Comparison of ENCODE assay signal across 10 cellular contexts in genomic region chr2:197256021-197256420, GRCh38. TPM values are rescaled to one million over a fixed set of nuclear protein-coding genes. Genes with fewer than 3 reads are reported as not detected.
DNase-seq lines count a peak whose midpoint lies in the region; ATAC-seq and TF ChIP-seq lines count a peak whose summit lies in the region.
"Had no signal": no experiment of that assay in that cellular context is flagged by ENCODE, and none has a peak within 500 bp of the region (broad histone marks: within the 10 kb centered on the region; RNA-seq: fewer than 3 reads in every experiment).

No MANE protein-coding gene starts in this region.

- no peaks in the 10 kb centered on the region for H3K9me3 Mint-ChIP-seq in central memory CD8-positive, alpha-beta T cell
- H3K9me3 Mint-ChIP-seq: GM23338 had no signal

- peak overlapping the region; percentile 96 for H3K27ac Mint-ChIP-seq in central memory CD8-positive, alpha-beta T cell (ENCODE audit: low read depth)
- H3K27ac Mint-ChIP-seq: GM23338 had no signal

- peaks cover 4% of the 10 kb centered on the region for H3K79me2 ChIP-seq in osteoblast (ENCODE audit: insufficient read depth, low read length)

- peak overlapping the region; percentile 86 for H2AFZ ChIP-seq in osteoblast (ENCODE audit: low read length)
- H2AFZ ChIP-seq: GM23338 had no signal

- peaks cover 14% of the 10 kb centered on the region for H3K36me3 Mint-ChIP-seq in central memory CD8-positive, alpha-beta T cell (ENCODE audit: insufficient read depth)

- H3K27me3 ChIP-seq in GM06990 (replicated peaks; ENCODE audit: control insufficient read depth, insufficient read depth, low read length) (no peaks in the 10 kb centered on the region), osteoblast (ENCODE audit: insufficient read depth, low read length) (no peaks in the 10 kb centered on the region), psoas muscle (ENCODE audit: insufficient read depth in 3 of 3, low read length in 2 of 3) (no peaks in the 10 kb centered on the region)

- no peak for ATAC-seq in central memory CD8-positive, alpha-beta T cell (replicated peaks; ENCODE audit: extremely low read depth, poor library complexity, severe bottlenecking)
- ATAC-seq in psoas muscle = no peak
- no peak for ATAC-seq in HG03045 (IDR thresholded peaks at IDR 0.05; ENCODE audit: unreplicated experiment)
- no peak for ATAC-seq in HG03139 (IDR thresholded peaks at IDR 0.05; ENCODE audit: unreplicated experiment)

- TF ChIP-seq CTCF in GM06990 (IDR thresholded peaks at IDR 0.05; ENCODE audit: insufficient read depth, low read length, poor library complexity, severe bottlenecking) (no peak), osteoblast (IDR thresholded peaks at IDR 0.05; ENCODE audit: extremely low read depth, low read depth, low read length) (no peak), psoas muscle (IDR thresholded peaks at IDR 0.05) (no peak)

- intact Hi-C loops in psoas muscle (cut with DNase I) = no loop called here

- H3K4me2 ChIP-seq in osteoblast (ENCODE audit: insufficient read depth, low read length) = peak overlapping the region; percentile 77
- H3K4me2 ChIP-seq: GM23338 had no signal

- H3K4me1 Mint-ChIP-seq in central memory CD8-positive, alpha-beta T cell = peaks cover 68% of the 10 kb centered on the region

- H3K36me3 ChIP-seq in GM06990 (ENCODE audit: control insufficient read depth, insufficient read depth, low read length) = no peaks in the 10 kb centered on the region
- no peaks in the 10 kb centered on the region for H3K36me3 ChIP-seq in osteoblast (ENCODE audit: insufficient read depth, low read length)
- no peaks in the 10 kb centered on the region for H3K36me3 ChIP-seq in psoas muscle (ENCODE audit: insufficient read depth in 1 of 2, low read depth in 1 of 2)

- no peaks in the 10 kb centered on the region for H3K27me3 Mint-ChIP-seq in central memory CD8-positive, alpha-beta T cell

- DNase-seq in GM06990 (ENCODE audit: extremely low read depth, insufficient read length) (no peak), KG1 (lab: John Stamatoyannopoulos, UW) (peak; percentile 47), osteoblast (ENCODE audit: insufficient read length, low spot score, missing footprints) (no peak), psoas muscle (no peak), DMS79 (lab: John Stamatoyannopoulos, UW) (no peak)
- DNase-seq in central memory CD8-positive, alpha-beta T cell (ENCODE audit: low spot score in 2 of 2) = no peak

- peak overlapping the region; percentile 77 for H3K4me3 Mint-ChIP-seq in central memory CD8-positive, alpha-beta T cell
- H3K4me3 Mint-ChIP-seq: GM23338 had no signal

- H3K27ac ChIP-seq in osteoblast (ENCODE audit: low read depth, low read length) (peak overlapping the region; percentile 66), psoas muscle (no peak overlapping the region)
- H3K27ac ChIP-seq: epithelial cell of prostate had no signal

- H4K20me1 ChIP-seq in osteoblast (ENCODE audit: insufficient read depth, low read length) = no peaks in the 10 kb centered on the region

- H3K9me3 ChIP-seq in osteoblast (ENCODE audit: low read depth, low read length) = no peaks in the 10 kb centered on the region
- H3K9me3 ChIP-seq in psoas muscle = no peaks in the 10 kb centered on the region

- peak overlapping the region; percentile 57 for H3K4me3 ChIP-seq in GM06990 (replicated peaks; ENCODE audit: low read depth, low read length)
- H3K4me3 ChIP-seq in osteoblast (ENCODE audit: insufficient read depth, low read length) = peak overlapping the region; percentile 48
- H3K4me3 ChIP-seq in psoas muscle = no peak overlapping the region
- H3K4me3 ChIP-seq: GM23338 had no signal

- H3K4me1 ChIP-seq in osteoblast (ENCODE audit: insufficient read depth, low read length) (peaks cover 30% of the 10 kb centered on the region), psoas muscle (no peaks in the 10 kb centered on the region)

RNA-seq across cellular contexts. Expression of gene ANKRD44, which starts 54.6 kb away (rescaled TPM):
- total RNA-seq in osteoblast = 44.5 and 56.3 TPM in 2 replicates
- total RNA-seq in psoas muscle = 1 to 10 TPM; 1.7 to 9.3 (median 8.5) TPM
- polyA plus RNA-seq in psoas muscle = under 1 TPM; 0.35 to 0.93 (median 0.40) TPM
